Comparison of ENCODE assay signal across 10 cellular contexts in the genomic region with DNA sequence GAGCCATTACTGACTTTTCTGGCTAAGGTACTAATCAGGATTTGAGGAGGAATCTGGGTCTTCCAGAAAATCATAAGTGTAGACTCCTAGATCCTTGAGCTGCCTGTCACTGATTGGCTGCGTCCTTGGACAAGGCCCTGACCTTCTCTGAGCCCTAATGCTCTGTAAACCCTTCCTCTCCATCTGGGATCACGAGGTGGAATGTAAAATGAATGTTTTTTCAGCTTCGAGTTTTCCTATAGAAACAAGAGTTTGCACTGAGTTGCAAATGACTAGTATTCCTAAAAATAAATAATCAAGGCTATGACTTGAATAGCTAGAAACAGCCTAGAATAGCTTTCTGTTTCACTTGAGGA. TPM values are rescaled to one million over a fixed set of nuclear protein-coding genes. Genes with fewer than 3 reads are reported as not detected.
DNase-seq lines count a peak whose midpoint lies in the region; ATAC-seq, FAIRE-seq and TF ChIP-seq lines count a peak whose summit lies in the region.
"Had no signal": no experiment of that assay in that cellular context is flagged by ENCODE, and none has a peak within 500 bp of the region (broad histone marks: within the 10 kb centered on the region; RNA-seq: fewer than 3 reads in every experiment).

No MANE protein-coding gene starts in this region.

- H3K9me3 Mint-ChIP-seq in CD4-positive, alpha-beta T cell, result no peaks in the 10 kb centered on the region
- H3K9me3 Mint-ChIP-seq in stimulated activated naive B cell treated with anti-CD40 and anti-IgM and Interleukin-4, amounts not matched to agents 10 μg/mL and 1 μg/mL and 100 μg/mL, for 72 hours, result no peaks in the 10 kb centered on the region

- FAIRE-seq in H54 (lab: Jason Lieb, UNC), result no peak

- POLR2A ChIA-PET in CD4-positive, alpha-beta T cell (lab: Charles Lee), result interaction anchor here (0.8 to 4.8 kb wide), 2 partner anchors 9 to 178 kb away, joined by 3 to 49 read pairs; no protein-coding TSS in a partner anchor

- H3K14ac ChIP-seq in neuronal stem cell (ENCODE audit: low read length), result no peak overlapping the region

- H2BK12ac ChIP-seq in neuronal stem cell (ENCODE audit: low read length), result no peak overlapping the region

- H3K4me3 Mint-ChIP-seq in CD4-positive, alpha-beta T cell, result peak overlapping the region; percentile 85
- H3K4me3 Mint-ChIP-seq in stimulated activated naive B cell treated with anti-CD40 and anti-IgM and Interleukin-4, amounts not matched to agents 10 μg/mL and 1 μg/mL and 100 μg/mL, for 72 hours, result no peak overlapping the region

- no peak overlapping the region for H3K4me2 ChIP-seq in neuronal stem cell (ENCODE audit: insufficient read depth, low read length, poor library complexity, severe bottlenecking)

- H3K23ac ChIP-seq in neuronal stem cell (ENCODE audit: low read depth, low read length, poor library complexity), result no peak overlapping the region

- TF ChIP-seq POLR2A in H54 (IDR thresholded peaks at IDR 0.05; ENCODE audit: low read depth, low read length), result no peak

- no peak for ATAC-seq in CD4-positive, alpha-beta T cell (ENCODE audit: poor library complexity)
- ATAC-seq in stimulated activated naive B cell treated with anti-CD40 and anti-IgM and Interleukin-4, amounts not matched to agents 10 μg/mL and 1 μg/mL and 100 μg/mL, for 72 hours (replicated peaks), result no peak

- CTCF ChIA-PET in CD4-positive, alpha-beta T cell (lab: Charles Lee), result no interaction called here

- no peak overlapping the region for H2BK120ac ChIP-seq in neuronal stem cell (ENCODE audit: low read depth, low read length)

- H3K27me3 ChIP-seq in CD4-positive, alpha-beta T cell (ENCODE audit: control insufficient read depth, insufficient read depth, low read length), result no peaks in the 10 kb centered on the region
- H3K27me3 ChIP-seq in dorsolateral prefrontal cortex, result no peaks in the 10 kb centered on the region
- H3K27me3 ChIP-seq in neuronal stem cell (ENCODE audit: control insufficient read depth in 3 of 3, insufficient read depth in 3 of 3, low read depth in 1 of 3, low read length in 3 of 3), result no peaks in the 10 kb centered on the region

- H3K18ac ChIP-seq in neuronal stem cell (ENCODE audit: low read length), result no peak overlapping the region

- H3K9me3 ChIP-seq in CD4-positive, alpha-beta T cell (ENCODE audit: control insufficient read depth, low read length), result no peaks in the 10 kb centered on the region
- H3K9me3 ChIP-seq in neuronal stem cell (replicated peaks in 1 of 2; ENCODE audit: control insufficient read depth in 2 of 2, insufficient read depth in 1 of 2, low read depth in 1 of 2, low read length in 2 of 2), result no peaks in the 10 kb centered on the region

- intact Hi-C loops in CD4-positive, alpha-beta T cell (cut with DNase I, micrococcal nuclease), result loop anchor here in 1 of 2 experiments (5.0 kb wide), 1 partner anchor 86 kb away; no protein-coding TSS in a partner anchor
- intact Hi-C loops in dorsolateral prefrontal cortex (cut with DNase I) (loop anchor here (2.0 to 10.0 kb wide), 2 partner anchors 57 to 349 kb away; a partner anchor contains a TSS), posterior cingulate gyrus (cut with DNase I) (loop anchor here (5.0 kb wide), 1 partner anchor 151 kb away; a partner anchor contains a TSS)

- no peak overlapping the region for H2BK15ac ChIP-seq in neuronal stem cell (ENCODE audit: low read length)

- H3K4ac ChIP-seq in neuronal stem cell (ENCODE audit: low read length), result no peak overlapping the region

- TF ChIP-seq CTCF in CD4-positive, alpha-beta T cell (IDR thresholded peaks at IDR 0.05), result no peak
- TF ChIP-seq CTCF in dorsolateral prefrontal cortex (IDR thresholded peaks at IDR 0.05 in 54 of 56, conservative IDR thresholded peaks at IDR 0.05 in 2 of 56; ENCODE audit: low read depth in 1 of 56, partially characterized antibody in 56 of 56), result no peak

- no peak overlapping the region for H3K27ac ChIP-seq in CD4-positive, alpha-beta T cell (ENCODE audit: low read depth, low read length)
- peak overlapping the region; percentile 62 to 96 (median 92) for H3K27ac ChIP-seq in dorsolateral prefrontal cortex
- H3K27ac ChIP-seq in neuronal stem cell (replicated peaks; ENCODE audit: low read length), result no peak overlapping the region

- H2BK5ac ChIP-seq in neuronal stem cell (ENCODE audit: low read length), result no peak overlapping the region

- H2AFZ ChIP-seq in neuronal stem cell (ENCODE audit: low read length), result peak overlapping the region; percentile 33

- peaks cover 0 to 8% of the 10 kb centered on the region in 2 donors for H3K36me3 ChIP-seq in neuronal stem cell (replicated peaks in 1 of 2; ENCODE audit: control insufficient read depth in 2 of 2, insufficient read depth in 2 of 2, low read length in 2 of 2)

- H3K9ac ChIP-seq in neuronal stem cell (ENCODE audit: low read depth, low read length, poor library complexity), result no peak overlapping the region

- H2AK5ac ChIP-seq in neuronal stem cell (ENCODE audit: low read depth, low read length), result no peak overlapping the region

- peak overlapping the region; percentile 84 for H3K27ac Mint-ChIP-seq in CD4-positive, alpha-beta T cell
- H3K27ac Mint-ChIP-seq in stimulated activated naive B cell treated with anti-CD40 and anti-IgM and Interleukin-4, amounts not matched to agents 10 μg/mL and 1 μg/mL and 100 μg/mL, for 72 hours, result no peak overlapping the region

- H3K79me1 ChIP-seq in neuronal stem cell (ENCODE audit: low read depth, low read length), result no peaks in the 10 kb centered on the region

- H3K4me1 Mint-ChIP-seq in CD4-positive, alpha-beta T cell (ENCODE audit: low read depth), result peaks cover 43% of the 10 kb centered on the region
- H3K4me1 Mint-ChIP-seq in stimulated activated naive B cell treated with anti-CD40 and anti-IgM and Interleukin-4, amounts not matched to agents 10 μg/mL and 1 μg/mL and 100 μg/mL, for 72 hours, result peaks cover 33 to 51% of the 10 kb centered on the region in 2 donors

- no CpG with 5 or more reads among the region's 3 CpGs for WGBS in neuronal stem cell (ENCODE audit: extremely low coverage in 2 of 2, insufficient read length in 2 of 2, insufficient replicate concordance in 1 of 2), 2 donors

- H3K4me3 ChIP-seq in dorsolateral prefrontal cortex, result peak overlapping the region in 56 of 59 donors; percentile 52 to 86 (median 72)
- peak overlapping the region in 1 of 2 donors; percentile 54 for H3K4me3 ChIP-seq in neuronal stem cell (ENCODE audit: low read length in 2 of 2)

- no peaks in the 10 kb centered on the region for H3K36me3 Mint-ChIP-seq in CD4-positive, alpha-beta T cell (ENCODE audit: low read depth)
- no peaks in the 10 kb centered on the region for H3K36me3 Mint-ChIP-seq in stimulated activated naive B cell treated with anti-CD40 and anti-IgM and Interleukin-4, amounts not matched to agents 10 μg/mL and 1 μg/mL and 100 μg/mL, for 72 hours

- no peak overlapping the region for H4K8ac ChIP-seq in neuronal stem cell (ENCODE audit: low read depth, low read length)

- H3K27me3 Mint-ChIP-seq in CD4-positive, alpha-beta T cell, result no peaks in the 10 kb centered on the region
- H3K27me3 Mint-ChIP-seq in stimulated activated naive B cell treated with anti-CD40 and anti-IgM and Interleukin-4, amounts not matched to agents 10 μg/mL and 1 μg/mL and 100 μg/mL, for 72 hours, result peaks cover 4 to 10% of the 10 kb centered on the region in 2 donors

- no peak overlapping the region for H4K91ac ChIP-seq in neuronal stem cell (ENCODE audit: low read depth, low read length, poor library complexity)

- no peak for DNase-seq in CD4-positive, alpha-beta T cell
- DNase-seq in NCI-H82 (lab: John Stamatoyannopoulos, UW), result peak; percentile 64
- no peak for DNase-seq in dorsolateral prefrontal cortex
- no peak for DNase-seq in neuronal stem cell (ENCODE audit: low spot score)
- DNase-seq in MV-4-11 (lab: John Stamatoyannopoulos, UW), result no peak
- DNase-seq in stimulated activated naive B cell treated with anti-CD40 and anti-IgM and Interleukin-4, amounts not matched to agents 10 μg/mL and 1 μg/mL and 100 μg/mL, for 72 hours, result no peak
- no peak for DNase-seq in H54 (ENCODE audit: insufficient read length, low spot score)
- DNase-seq in posterior cingulate gyrus, result no peak
- DNase-seq: NCI-H2081 treated with DMSO at 0.1 percent for 48 hours had no signal

- H3K4me1 ChIP-seq in neuronal stem cell (ENCODE audit: control insufficient read depth in 2 of 2, insufficient read depth in 1 of 2, low read depth in 1 of 2, low read length in 2 of 2), result peaks cover 19 to 36% of the 10 kb centered on the region in 2 donors

RNA-seq across cellular contexts. Expression of a gene that starts 1.1 kb away (rescaled TPM):
- under 1 TPM; 0.78 to 0.85 TPM for total RNA-seq in CD4-positive, alpha-beta T cell
- total RNA-seq in dorsolateral prefrontal cortex, result 10 to 100 TPM; 32.0 to 84.9 (median 55.1) TPM
- 16.8 TPM for polyA plus RNA-seq in neuronal stem cell (2013, experiment 1 of 2)
- polyA plus RNA-seq in neuronal stem cell (2013, experiment 2 of 2), result 17.4 TPM

RNA-seq across cellular contexts. Expression of a gene that starts 17.3 kb away (rescaled TPM):
- total RNA-seq in CD4-positive, alpha-beta T cell, result not detected
- 1 to 10 TPM in 61 of 120 experiments, under 1 TPM in 30, not detected in 29; 0.40 to 4.0 (median 1.3) TPM for total RNA-seq in dorsolateral prefrontal cortex
- 0.14 TPM for polyA plus RNA-seq in neuronal stem cell (2013, experiment 1 of 2)
- polyA plus RNA-seq in neuronal stem cell (2013, experiment 2 of 2), result 0.17 TPM
- total RNA-seq: activated CD8-positive, alpha-beta memory T cell treated with anti-CD3 and anti-CD28 coated beads for 36 hours had no signal

RNA-seq across cellular contexts. Expression of a gene that starts 23.5 kb away (rescaled TPM):
- not detected for total RNA-seq in CD4-positive, alpha-beta T cell
- 10 to 100 TPM in 1 of 120 experiments, 1 to 10 TPM in 113, under 1 TPM in 6; 0.56 to 10.0 (median 2.8) TPM for total RNA-seq in dorsolateral prefrontal cortex
- 0.14 TPM for polyA plus RNA-seq in neuronal stem cell (2013, experiment 1 of 2)
- 0.21 TPM for polyA plus RNA-seq in neuronal stem cell (2013, experiment 2 of 2)
- total RNA-seq: activated CD8-positive, alpha-beta memory T cell treated with anti-CD3 and anti-CD28 coated beads for 36 hours had no signal

RNA-seq across cellular contexts. Expression of a gene that starts 24.5 kb away (rescaled TPM):
- total RNA-seq in CD4-positive, alpha-beta T cell, result not detected
- total RNA-seq in dorsolateral prefrontal cortex, result 1,000 to 10,000 TPM in 61 of 120 experiments, 100 to 1,000 TPM in 59; 265 to 3,917 (median 1,020) TPM
- 2.4 TPM for polyA plus RNA-seq in neuronal stem cell (2013, experiment 1 of 2)
- 2.2 TPM for polyA plus RNA-seq in neuronal stem cell (2013, experiment 2 of 2)
- total RNA-seq: activated CD8-positive, alpha-beta memory T cell treated with anti-CD3 and anti-CD28 coated beads for 36 hours had no signal

RNA-seq across cellular contexts. Expression of a gene that starts 56.7 kb away (rescaled TPM):
- total RNA-seq in CD4-positive, alpha-beta T cell, result 10 to 100 TPM; 18.7 to 21.0 TPM
- total RNA-seq in dorsolateral prefrontal cortex, result 10 to 100 TPM in 114 of 120 experiments, 1 to 10 TPM in 6; 7.3 to 30.0 (median 16.4) TPM
- 56.0 TPM for polyA plus RNA-seq in neuronal stem cell (2013, experiment 1 of 2)
- 51.1 TPM for polyA plus RNA-seq in neuronal stem cell (2013, experiment 2 of 2)

Comparison
In these comparisons a context has a peak if more than half of its experiments do, and no peak if none do; other contexts are left out.
1. H3K27ac ChIP-seq: peak in dorsolateral prefrontal cortex (59 of 59); none in CD4-positive, alpha-beta T cell (single experiment) and neuronal stem cell (single experiment).
2. RNA of a gene that starts 1.1 kb away (total RNA-seq): 32.0 to 84.9 TPM in dorsolateral prefrontal cortex; 0.78 to 0.85 TPM in CD4-positive, alpha-beta T cell; every median in the first group is over 10 times any median in the second.